In the genomic region with DNA sequence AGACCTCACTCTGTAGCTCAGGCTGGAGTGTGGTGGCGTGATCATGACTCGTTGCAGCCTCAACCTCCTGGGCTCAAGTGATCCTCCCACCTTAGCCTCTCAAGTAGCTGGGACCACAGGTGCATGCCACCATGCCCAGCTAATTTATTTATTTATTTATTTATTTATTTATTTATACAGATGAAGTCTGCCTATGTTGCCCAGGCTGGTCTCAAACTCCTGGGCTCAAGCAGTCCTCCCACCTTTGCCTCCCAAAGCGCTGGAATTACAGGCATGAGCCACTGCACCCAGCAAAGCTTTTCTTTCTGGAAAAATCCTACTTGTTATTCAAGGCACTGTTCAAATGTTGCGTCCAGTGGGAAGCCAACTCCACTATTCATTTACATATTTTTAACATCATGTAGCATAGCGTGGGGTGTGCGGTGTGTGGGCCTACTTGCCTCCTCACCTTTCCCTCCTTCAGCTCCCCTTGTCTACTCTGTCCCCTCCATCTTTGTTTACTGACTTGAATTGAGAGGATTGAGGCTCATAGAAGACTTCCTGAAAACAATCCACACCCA, we compare ENCODE assay signal across 21 cellular contexts. TPM values are rescaled to one million over a fixed set of nuclear protein-coding genes. Genes with fewer than 3 reads are reported as not detected.
DNase-seq lines count a peak whose midpoint lies in the region; ATAC-seq, FAIRE-seq and TF ChIP-seq lines count a peak whose summit lies in the region.
"Had no signal": no experiment of that assay in that cellular context is flagged by ENCODE, and none has a peak within 500 bp of the region (broad histone marks: within the 10 kb centered on the region; RNA-seq: fewer than 3 reads in every experiment).

No MANE protein-coding gene starts in this region.

- no peak for ATAC-seq in T-helper 17 cell
- ATAC-seq: activated CD4-positive, CD25-positive, alpha-beta regulatory T cell treated with anti-CD3 and anti-CD28 coated beads, Interleukin-2, amount 50 U/mL, for 24 hours; activated naive CD8-positive, alpha-beta T cell treated with anti-CD3 and anti-CD28 coated beads, Interleukin-2, amount 50 U/mL, for 24 hours; Panc1 had no signal

- no peak overlapping the region for H3K27ac Mint-ChIP-seq in T-helper 17 cell
- H3K27ac Mint-ChIP-seq in mesothelial cell of epicardium, result no peak overlapping the region
- H3K27ac Mint-ChIP-seq: activated naive CD8-positive, alpha-beta T cell treated with anti-CD3 and anti-CD28 coated beads, Interleukin-2, amount 50 U/mL, for 24 hours; neural progenitor cell; progenitor cell of endocrine pancreas had no signal

- H3K9me3 Mint-ChIP-seq in mesothelial cell of epicardium, result no peaks in the 10 kb centered on the region
- H3K9me3 Mint-ChIP-seq: activated naive CD8-positive, alpha-beta T cell treated with anti-CD3 and anti-CD28 coated beads, Interleukin-2, amount 50 U/mL, for 24 hours; neural progenitor cell had no signal

- H3K4me3 Mint-ChIP-seq in T-helper 17 cell (peak overlapping the region; percentile 28), mesothelial cell of epicardium (no peak overlapping the region)
- H3K4me3 Mint-ChIP-seq: activated naive CD8-positive, alpha-beta T cell treated with anti-CD3 and anti-CD28 coated beads, Interleukin-2, amount 50 U/mL, for 24 hours; neural progenitor cell had no signal

- no peaks in the 10 kb centered on the region for H3K9me3 ChIP-seq in T-helper 17 cell (ENCODE audit: control insufficient read depth, low read length, poor library complexity, severe bottlenecking)

- H3K4me3 ChIP-seq in dorsolateral prefrontal cortex, result no peak overlapping the region
- H3K4me3 ChIP-seq: lung, neural progenitor cell had no signal

- H3K4me1 Mint-ChIP-seq in T-helper 17 cell, result peaks cover 2% of the 10 kb centered on the region
- peaks cover 16% of the 10 kb centered on the region for H3K4me1 Mint-ChIP-seq in mesothelial cell of epicardium

- H3K36me3 Mint-ChIP-seq in T-helper 17 cell (ENCODE audit: low read depth), result peaks cover under 1% of the 10 kb centered on the region
- H3K36me3 Mint-ChIP-seq in mesothelial cell of epicardium, result no peaks in the 10 kb centered on the region
- H3K36me3 Mint-ChIP-seq: neural progenitor cell had no signal

- no peak for TF ChIP-seq CTCF in dorsolateral prefrontal cortex (IDR thresholded peaks at IDR 0.05 in 54 of 56, conservative IDR thresholded peaks at IDR 0.05 in 2 of 56; ENCODE audit: low read depth in 1 of 56, partially characterized antibody in 56 of 56)
- TF ChIP-seq CTCF in mesothelial cell of epicardium (IDR thresholded peaks at IDR 0.05; ENCODE audit: unreplicated experiment), result no peak

- H3K27ac ChIP-seq in dorsolateral prefrontal cortex, result peak overlapping the region in 51 of 59 donors; percentile 24 to 87 (median 62)
- H3K27ac ChIP-seq: neural progenitor cell had no signal

- intact Hi-C loops in dorsolateral prefrontal cortex (cut with DNase I) (loop anchor here (5.0 kb wide), 1 partner anchor 63 kb away; no protein-coding TSS in a partner anchor), posterior vena cava (cut with DNase I) (no loop called here)

- no peak for FAIRE-seq in frontal cortex (lab: Jason Lieb, UNC)
- FAIRE-seq: colon, H54, islet of Langerhans had no signal

- DNase-seq in T-helper 17 cell (no peak), dorsolateral prefrontal cortex (peak in 1 of 10 donors; percentile 9), posterior vena cava (ENCODE audit: low spot score) (peak; percentile 13), ureter (ENCODE audit: low spot score) (peak; percentile 25), frontal cortex (ENCODE audit: low spot score in 2 of 2) (no peak), Kasumi-1 (lab: John Stamatoyannopoulos, UW) (no peak), mesothelial cell of epicardium (ENCODE audit: low spot score in 2 of 2, unreplicated experiment in 2 of 2) (no peak)
- DNase-seq: activated gamma-delta T cell treated with Interleukin-2 at 50 U/mL for 16 hours; activated naive CD8-positive, alpha-beta T cell treated with anti-CD3 and anti-CD28 coated beads, Interleukin-2, amount 50 U/mL, for 24 hours; DMS79; NCI-H1092; NCI-H187; NCI-H526 treated with DMSO at 0.1 percent for 48 hours had no signal

- peaks cover 44% of the 10 kb centered on the region for H3K27me3 Mint-ChIP-seq in T-helper 17 cell
- H3K27me3 Mint-ChIP-seq in mesothelial cell of epicardium (ENCODE audit: low read depth), result peaks cover 6% of the 10 kb centered on the region

- no peaks in the 10 kb centered on the region for H3K27me3 ChIP-seq in dorsolateral prefrontal cortex

RNA-seq across cellular contexts. Expression of gene RHOB, which starts 6.8 kb away (rescaled TPM):
- total RNA-seq in T-helper 17 cell, result 10 to 100 TPM; 59.8 to 62.9 TPM
- total RNA-seq in dorsolateral prefrontal cortex, result 100 to 1,000 TPM; 206 to 544 (median 321) TPM
- total RNA-seq in posterior vena cava, result 1,000 to 10,000 TPM in 1 of 2 donors, 100 to 1,000 TPM in 1; 742 to 1,258 TPM
- total RNA-seq in ureter, result 304 TPM
- 300 TPM for total RNA-seq in frontal cortex
- 82.9 to 88.6 TPM (median 85.9 TPM) in 3 replicates for total RNA-seq in mesothelial cell of epicardium

Comparison
In these comparisons a context has a peak if more than half of its experiments do, and no peak if none do; other contexts are left out.
1. DNase-seq: peak in posterior vena cava (single experiment) and ureter (single experiment); none in T-helper 17 cell (0 of 3), frontal cortex (0 of 2), Kasumi-1 (0 of 2) and mesothelial cell of epicardium (0 of 2).
2. intact Hi-C loops: an anchor here in dorsolateral prefrontal cortex (5.0 kb wide); none called in posterior vena cava.